In genomic region chr20:34675993-34676641, GRCh38 we compare ENCODE assay signal across 8 cellular contexts. TPM values are rescaled to one million over a fixed set of nuclear protein-coding genes. Genes with fewer than 3 reads are reported as not detected.
DNase-seq lines count a peak whose midpoint lies in the region; ATAC-seq, FAIRE-seq and TF ChIP-seq lines count a peak whose summit lies in the region.

No MANE protein-coding gene starts in this region.

- no peak for TF ChIP-seq CTCF in CD14-positive monocyte (IDR thresholded peaks at IDR 0.05)

- H3K27ac Mint-ChIP-seq in CD14-positive monocyte: peak overlapping the region; percentile 76 to 98 (median 91)
- H3K27ac Mint-ChIP-seq in natural killer cell treated with Interleukin-12 subunit alpha and Interleukin-12 subunit beta and Interleukin-15 and Interleukin-18, amount 100 ng/mL, for 72 hours: peak overlapping the region; percentile 80 to 85

- FAIRE-seq in urothelium cell line (lab: Jason Lieb, UNC): no peak

- H3K4me1 Mint-ChIP-seq in CD14-positive monocyte: peaks cover 16% of the 10 kb centered on the region
- peaks cover 13 to 22% of the 10 kb centered on the region in 2 donors for H3K4me1 Mint-ChIP-seq in natural killer cell treated with Interleukin-12 subunit alpha and Interleukin-12 subunit beta and Interleukin-15 and Interleukin-18, amount 100 ng/mL, for 72 hours (ENCODE audit: low read depth in 2 of 2)

- peaks cover 0 to 6% (median 0%) of the 10 kb centered on the region in 7 donors for H3K9me3 Mint-ChIP-seq in CD14-positive monocyte
- H3K9me3 Mint-ChIP-seq in natural killer cell treated with Interleukin-12 subunit alpha and Interleukin-12 subunit beta and Interleukin-15 and Interleukin-18, amount 100 ng/mL, for 72 hours: no peaks in the 10 kb centered on the region

- no peaks in the 10 kb centered on the region for H3K36me3 Mint-ChIP-seq in CD14-positive monocyte
- no peaks in the 10 kb centered on the region for H3K36me3 Mint-ChIP-seq in natural killer cell treated with Interleukin-12 subunit alpha and Interleukin-12 subunit beta and Interleukin-15 and Interleukin-18, amount 100 ng/mL, for 72 hours

- H3K27ac ChIP-seq in cingulate gyrus (ENCODE audit: low read depth, low read length): peak overlapping the region; percentile 60

- no peak for ATAC-seq in natural killer cell treated with Interleukin-12 subunit alpha and Interleukin-12 subunit beta and Interleukin-15 and Interleukin-18, amount 100 ng/mL, for 72 hours
- ATAC-seq in GM21360 (IDR thresholded peaks at IDR 0.05; ENCODE audit: unreplicated experiment) (no peak), HG03354 (IDR thresholded peaks at IDR 0.05; ENCODE audit: poor library complexity, severe bottlenecking, unreplicated experiment) (no peak)

- H3K4me3 Mint-ChIP-seq in CD14-positive monocyte: peak overlapping the region; percentile 94 to 95
- H3K4me3 Mint-ChIP-seq in natural killer cell treated with Interleukin-12 subunit alpha and Interleukin-12 subunit beta and Interleukin-15 and Interleukin-18, amount 100 ng/mL, for 72 hours: peak overlapping the region; percentile 95

- no peaks in the 10 kb centered on the region for H3K27me3 Mint-ChIP-seq in CD14-positive monocyte (ENCODE audit: low read depth in 3 of 3)
- no peaks in the 10 kb centered on the region for H3K27me3 Mint-ChIP-seq in natural killer cell treated with Interleukin-12 subunit alpha and Interleukin-12 subunit beta and Interleukin-15 and Interleukin-18, amount 100 ng/mL, for 72 hours

- DNase-seq in CD14-positive monocyte (ENCODE audit: low spot score): no peak
- peak; percentile 5 for DNase-seq in LoVo (ENCODE audit: low spot score)
- no peak for DNase-seq in natural killer cell treated with Interleukin-12 subunit alpha and Interleukin-12 subunit beta and Interleukin-15 and Interleukin-18, amount 100 ng/mL, for 72 hours (ENCODE audit: low spot score)
- no peak for DNase-seq in urothelium cell line (ENCODE audit: low spot score)
- DNase-seq in DMS153 treated with DMSO at 0.1 percent for 48 hours (lab: John Stamatoyannopoulos, UW; ENCODE audit: unreplicated experiment): no peak

- intact Hi-C loops in CD14-positive monocyte (cut with micrococcal nuclease): loop anchor here (2.0 to 5.0 kb wide), 2 partner anchors 29 to 36 kb away; partner anchors contain the start of gene TP53INP2 (in 1 of the 2)

RNA-seq across cellular contexts. Expression of gene PIGU, which starts 0.8 kb away (rescaled TPM):
- polyA plus RNA-seq in CD14-positive monocyte: 10 to 100 TPM; 10.9 to 11.3 TPM
- total RNA-seq in natural killer cell treated with Interleukin-12 subunit alpha and Interleukin-12 subunit beta and Interleukin-15 and Interleukin-18, amount 100 ng/mL, for 72 hours: 10 to 100 TPM; 20.1 to 20.6 TPM

RNA-seq across cellular contexts. Expression of gene TP53INP2, which starts 28.0 kb away (rescaled TPM):
- polyA plus RNA-seq in CD14-positive monocyte: under 1 TPM; 0.46 to 0.66 TPM
- total RNA-seq in natural killer cell treated with Interleukin-12 subunit alpha and Interleukin-12 subunit beta and Interleukin-15 and Interleukin-18, amount 100 ng/mL, for 72 hours: 1 to 10 TPM; 3.0 to 4.3 TPM
